22 cellular contexts compared by ENCODE assay signal in the genomic region with DNA sequence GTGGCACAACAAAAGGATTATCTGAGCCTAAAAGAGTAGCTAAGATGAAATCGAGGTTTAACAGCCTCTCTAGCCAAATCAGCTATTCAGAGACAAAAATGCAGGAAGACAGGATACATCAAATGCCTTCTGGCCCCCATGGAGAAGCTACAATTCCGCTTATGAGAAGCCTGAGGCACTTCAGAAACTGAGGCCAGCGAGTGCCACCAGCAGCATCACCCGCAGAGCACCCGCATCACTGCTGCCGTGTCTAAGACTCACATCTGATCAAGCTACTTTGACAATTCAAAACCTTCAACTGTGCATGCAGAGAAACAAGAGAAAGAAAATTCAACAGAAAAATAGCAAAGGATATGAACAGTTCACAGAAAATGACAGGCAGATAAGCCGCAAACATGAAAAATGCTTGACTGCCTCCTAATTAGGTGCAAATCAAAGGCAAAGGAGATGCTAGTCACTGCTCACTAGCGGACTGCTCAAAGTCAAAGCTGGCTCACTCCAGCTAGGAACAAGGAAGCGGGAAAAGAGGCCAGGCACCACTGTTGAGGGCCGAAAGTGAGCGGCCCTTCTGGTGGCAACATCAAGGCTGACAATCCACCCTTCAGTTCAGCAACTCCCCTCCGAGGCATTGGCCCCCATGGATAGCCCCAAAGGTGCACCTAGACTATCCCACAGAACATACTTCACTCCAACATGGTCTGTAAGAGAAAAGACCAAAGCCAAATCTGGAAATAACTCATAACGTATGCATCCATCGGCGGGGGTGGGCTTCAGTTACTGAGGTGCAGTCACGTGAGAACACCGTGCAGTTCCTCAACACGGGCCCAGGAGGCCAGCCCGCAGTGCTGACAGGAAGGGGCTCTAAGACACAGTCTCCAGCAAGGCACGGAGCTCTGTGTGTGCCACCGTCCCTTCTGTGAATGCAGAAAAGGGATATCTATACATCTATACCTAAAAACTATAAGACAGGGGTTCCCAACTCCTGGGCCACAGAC. TPM values are rescaled to one million over a fixed set of nuclear protein-coding genes. Genes with fewer than 3 reads are reported as not detected.
DNase-seq lines count a peak whose midpoint lies in the region; ATAC-seq and TF ChIP-seq lines count a peak whose summit lies in the region.
"Had no signal": no experiment of that assay in that cellular context is flagged by ENCODE, and none has a peak within 500 bp of the region (broad histone marks: within the 10 kb centered on the region; RNA-seq: fewer than 3 reads in every experiment).

No MANE protein-coding gene starts in this region.

- no peak overlapping the region for H2BK120ac ChIP-seq in neuronal stem cell (ENCODE audit: low read depth, low read length)

- H3F3A ChIP-seq in OCI-LY1 (ENCODE audit: insufficient read depth, low read length) = no peaks in the 10 kb centered on the region

- no peak overlapping the region for H4K91ac ChIP-seq in neuronal stem cell (ENCODE audit: low read depth, low read length, poor library complexity)

- no peaks in the 10 kb centered on the region for H3K9me2 ChIP-seq in OCI-LY1 (ENCODE audit: low read depth, low read length)

- H3K4me1 ChIP-seq in BLaER1 = peaks cover 26% of the 10 kb centered on the region
- H3K4me1 ChIP-seq in OCI-LY1 (ENCODE audit: insufficient read depth, low read length, severe bottlenecking) = peaks cover 40% of the 10 kb centered on the region
- no peaks in the 10 kb centered on the region for H3K4me1 ChIP-seq in neuronal stem cell (ENCODE audit: control insufficient read depth in 2 of 2, insufficient read depth in 1 of 2, low read depth in 1 of 2, low read length in 2 of 2)
- H3K4me1 ChIP-seq: A549, BE2C, Caco-2 had no signal

- H3K9me3 ChIP-seq in BLaER1 = no peaks in the 10 kb centered on the region
- no peaks in the 10 kb centered on the region for H3K9me3 ChIP-seq in OCI-LY1 (ENCODE audit: low read length)
- H3K9me3 ChIP-seq in neuronal stem cell (replicated peaks in 1 of 2; ENCODE audit: control insufficient read depth in 2 of 2, insufficient read depth in 1 of 2, low read depth in 1 of 2, low read length in 2 of 2) = no peaks in the 10 kb centered on the region
- H3K9me3 ChIP-seq: A549, BE2C, Caco-2 had no signal

- no peak overlapping the region for H3K4me3 ChIP-seq in BLaER1
- H3K4me3 ChIP-seq in OCI-LY1 (ENCODE audit: low read depth, low read length, poor library complexity, severe bottlenecking) = no peak overlapping the region
- no peak overlapping the region for H3K4me3 ChIP-seq in neuronal stem cell (ENCODE audit: low read length in 2 of 2)
- H3K4me3 ChIP-seq: A549 had no signal

- H3K79me1 ChIP-seq in neuronal stem cell (ENCODE audit: low read depth, low read length) = no peaks in the 10 kb centered on the region

- H2AFZ ChIP-seq in OCI-LY1 (ENCODE audit: low read length) (no peak overlapping the region), neuronal stem cell (ENCODE audit: low read length) (no peak overlapping the region)

- peak overlapping the region; percentile 53 for H3K4me2 ChIP-seq in BLaER1
- H3K4me2 ChIP-seq in OCI-LY1 (ENCODE audit: low read length) = no peak overlapping the region
- H3K4me2 ChIP-seq in neuronal stem cell (ENCODE audit: insufficient read depth, low read length, poor library complexity, severe bottlenecking) = no peak overlapping the region
- H3K4me2 ChIP-seq: A549 had no signal

- no peak overlapping the region for H4K8ac ChIP-seq in neuronal stem cell (ENCODE audit: low read depth, low read length)

- H2BK12ac ChIP-seq in neuronal stem cell (ENCODE audit: low read length) = no peak overlapping the region

- H3K14ac ChIP-seq in neuronal stem cell (ENCODE audit: low read length) = no peak overlapping the region

- H3K36me3 ChIP-seq in BLaER1 (peaks cover 81% of the 10 kb centered on the region), OCI-LY1 (ENCODE audit: insufficient read depth, low read length) (peaks cover 70% of the 10 kb centered on the region), neuronal stem cell (replicated peaks in 1 of 2; ENCODE audit: control insufficient read depth in 2 of 2, insufficient read depth in 2 of 2, low read length in 2 of 2) (peaks cover 33 to 95% of the 10 kb centered on the region in 2 donors)

- H4K20me1 ChIP-seq in BLaER1 = 0 out of 2 replicates have a peak, but pooled peaks cover 7% of the 10 kb centered on the region
- H4K20me1 ChIP-seq in OCI-LY1 (ENCODE audit: insufficient read depth, low read length) = no peaks in the 10 kb centered on the region

- H2BK15ac ChIP-seq in neuronal stem cell (ENCODE audit: low read length) = no peak overlapping the region

- no peak for ATAC-seq in HG03469 (IDR thresholded peaks at IDR 0.05; ENCODE audit: unreplicated experiment)
- ATAC-seq: A549; CD8-positive, alpha-beta T cell had no signal

- H3K27ac ChIP-seq in BLaER1 = peak overlapping the region; percentile 41
- H3K27ac ChIP-seq in OCI-LY1 (ENCODE audit: low read depth, low read length, poor library complexity, severe bottlenecking) = peak overlapping the region; percentile 82
- no peak overlapping the region for H3K27ac ChIP-seq in neuronal stem cell (replicated peaks; ENCODE audit: low read length)
- H3K27ac ChIP-seq: A549, C4-2B had no signal

- no peak for TF ChIP-seq CTCF in OCI-LY1 (IDR thresholded peaks at IDR 0.05; ENCODE audit: low read length)

- no CpG with 5 or more reads among the region's 21 CpGs for WGBS in neuronal stem cell (ENCODE audit: extremely low coverage in 2 of 2, insufficient read length in 2 of 2, insufficient replicate concordance in 1 of 2), 2 donors

- H2AK5ac ChIP-seq in neuronal stem cell (ENCODE audit: low read depth, low read length) = no peak overlapping the region

- no peak overlapping the region for H2BK5ac ChIP-seq in neuronal stem cell (ENCODE audit: low read length)

- H3K27me3 ChIP-seq in BLaER1 = no peaks in the 10 kb centered on the region
- no peaks in the 10 kb centered on the region for H3K27me3 ChIP-seq in OCI-LY1 (ENCODE audit: insufficient read depth, low read length)
- H3K27me3 ChIP-seq in neuronal stem cell (ENCODE audit: control insufficient read depth in 3 of 3, insufficient read depth in 3 of 3, low read depth in 1 of 3, low read length in 3 of 3) = no peaks in the 10 kb centered on the region
- H3K27me3 ChIP-seq: BE2C had no signal

- no peaks in the 10 kb centered on the region for H3K79me2 ChIP-seq in OCI-LY1 (ENCODE audit: insufficient read depth, low read length)

- no peak overlapping the region for H3K18ac ChIP-seq in neuronal stem cell (ENCODE audit: low read length)

- no peak overlapping the region for H3K4ac ChIP-seq in neuronal stem cell (ENCODE audit: low read length)

- H3K9ac ChIP-seq in BLaER1 = peak overlapping the region; percentile 21
- H3K9ac ChIP-seq in OCI-LY1 (ENCODE audit: low read length) = no peak overlapping the region; the same call in 1 of the 2 replicates
- H3K9ac ChIP-seq in neuronal stem cell (ENCODE audit: low read depth, low read length, poor library complexity) = no peak overlapping the region

- DNase-seq in neuronal stem cell (ENCODE audit: low spot score) (no peak), retina (peak; percentile 44), NCI-H345 (lab: John Stamatoyannopoulos, UW) (no peak), foreskin melanocyte (no peak)
- DNase-seq in stimulated activated CD4-positive, alpha-beta T cell treated with anti-CD3 and anti-CD28 coated beads, Interleukin-2, amount 100 ng/mL, for 24 hours = no peak
- DNase-seq: 8988T; ACHN; AML-193; BE2C; Caco-2; CD4-positive, CD25-positive, alpha-beta regulatory T cell; CD8-positive, alpha-beta T cell; DMS153; DND-41; GOT3; H7; HCEC 1CT had no signal

- H3K23ac ChIP-seq in neuronal stem cell (ENCODE audit: low read depth, low read length, poor library complexity) = peak overlapping the region; percentile 17

RNA-seq across cellular contexts. Expression of gene MTHFSD, which starts 12.0 kb away (rescaled TPM):
- polyA plus RNA-seq in neuronal stem cell (2013, experiment 1 of 2) = 12.3 TPM
- polyA plus RNA-seq in neuronal stem cell (2013, experiment 2 of 2) = 12.6 TPM

RNA-seq across cellular contexts. Expression of gene FOXC2, which starts 23.6 kb away (rescaled TPM):
- polyA plus RNA-seq in neuronal stem cell (2013, experiment 1 of 2) = 0.15 TPM
- polyA plus RNA-seq in neuronal stem cell (2013, experiment 2 of 2) = 0.12 TPM
- polyA plus RNA-seq: CD4-positive, CD25-positive, alpha-beta regulatory T cell had no signal

RNA-seq across cellular contexts. Expression of gene FOXF1, which starts 32.7 kb away (rescaled TPM):
- 0.01 TPM for polyA plus RNA-seq in neuronal stem cell (2013, experiment 1 of 2)
- polyA plus RNA-seq in neuronal stem cell (2013, experiment 2 of 2) = not detected
- polyA plus RNA-seq: A549; CD4-positive, CD25-positive, alpha-beta regulatory T cell had no signal

RNA-seq across cellular contexts. Expression of gene FOXL1, which starts 35.3 kb away (rescaled TPM):
- 0.04 TPM for polyA plus RNA-seq in neuronal stem cell (2013, experiment 1 of 2)
- polyA plus RNA-seq in neuronal stem cell (2013, experiment 2 of 2) = 0.07 TPM
- polyA plus RNA-seq: CD4-positive, CD25-positive, alpha-beta regulatory T cell had no signal
